Comparison of ENCODE assay signal across 7 cellular contexts in genomic region chr7:76965731-76966548, GRCh38.
DNase-seq lines count a peak whose midpoint lies in the region; ATAC-seq and TF ChIP-seq lines count a peak whose summit lies in the region.
"Not testable (repeated sequence)": the region's sequence is repeated elsewhere in the genome, so short reads cannot be mapped to it uniquely, and the experiment has no call there.

No MANE protein-coding gene starts in this region.

- not testable (repeated sequence) for TF ChIP-seq POLR2A in body of pancreas (IDR thresholded peaks at IDR 0.05); gastroesophageal sphincter (IDR thresholded peaks at IDR 0.05)

- no CpG with 5 or more reads among the region's 17 CpGs for WGBS in body of pancreas, 2 donors
- no CpG with 5 or more reads among the region's 17 CpGs for WGBS in gastroesophageal sphincter (ENCODE audit: low coverage in 1 of 2), 2 donors
- WGBS in aorta, 2 donors: 90 to 100% methylated on average over 5 to 10 of the region's 17 CpGs

- TF ChIP-seq CTCF in body of pancreas (IDR thresholded peaks at IDR 0.05); gastroesophageal sphincter (IDR thresholded peaks at IDR 0.05); left ventricle myocardium inferior (IDR thresholded peaks at IDR 0.05; ENCODE audit: borderline replicate concordance); left lung (IDR thresholded peaks at IDR 0.05); omental fat pad (IDR thresholded peaks at IDR 0.05): not testable (repeated sequence)

- H3K27me3 ChIP-seq in body of pancreas; gastroesophageal sphincter; left ventricle myocardium inferior (ENCODE audit: low read depth); left lung; aorta (ENCODE audit: control insufficient read depth in 1 of 2, insufficient read depth in 2 of 2, low read length in 1 of 2): not testable (repeated sequence)

- not testable (repeated sequence) for H3K4me3 ChIP-seq in body of pancreas; gastroesophageal sphincter; left ventricle myocardium inferior; left lung; aorta (ENCODE audit: low read length in 2 of 2)

- H3K4me1 ChIP-seq in body of pancreas: peaks cover 12% of the 10 kb centered on the region
- H3K4me1 ChIP-seq in gastroesophageal sphincter; left ventricle myocardium inferior; left lung; aorta (ENCODE audit: control insufficient read depth in 1 of 2, insufficient read depth in 2 of 2, low read length in 2 of 2): not testable (repeated sequence)

- H3K36me3 ChIP-seq in body of pancreas (replicated peaks in 1 of 2; ENCODE audit: insufficient read depth in 1 of 2, low read depth in 2 of 2); gastroesophageal sphincter; left ventricle myocardium inferior; left lung; aorta (ENCODE audit: control insufficient read depth in 1 of 2, insufficient read depth in 2 of 2, low read length in 1 of 2): not testable (repeated sequence)

- not testable (repeated sequence) for H3K9me3 ChIP-seq in body of pancreas; gastroesophageal sphincter; left ventricle myocardium inferior (replicated peaks); left lung; aorta (ENCODE audit: control insufficient read depth, low read length)

- peak; percentile 8 for DNase-seq in HT-29 (ENCODE audit: low spot score)
- DNase-seq in body of pancreas: peak in 1 of 4 donors; percentile 86
- DNase-seq in left ventricle myocardium inferior: peak; percentile 17
- not testable (repeated sequence) for DNase-seq in left lung; omental fat pad (ENCODE audit: low spot score); aorta

- H3K27ac ChIP-seq in body of pancreas; gastroesophageal sphincter; left ventricle myocardium inferior (replicated peaks); left lung; aorta (ENCODE audit: low read depth in 1 of 2, low read length in 2 of 2): not testable (repeated sequence)

- ATAC-seq in body of pancreas: peak; percentile 89
- ATAC-seq in gastroesophageal sphincter: peak; percentile 62
- peak; percentile 89 for ATAC-seq in left lung
- peak; percentile 88 for ATAC-seq in omental fat pad (ENCODE audit: low FRiP score)
- ATAC-seq in aorta (ENCODE audit: low FRiP score): peak; percentile 21

- not testable (repeated sequence) for TF ChIP-seq EP300 in gastroesophageal sphincter (IDR thresholded peaks at IDR 0.05)

- intact Hi-C loops in body of pancreas (cut with DNase I); left ventricle myocardium inferior (cut with micrococcal nuclease); left lung (cut with DNase I); aorta (cut with DNase I): not testable (repeated sequence)

Comparison
In these comparisons a context has a peak if more than half of its experiments do, and no peak if none do; other contexts are left out.
1. ATAC-seq: peak in every context shown above with its lines; median percentile 89 in body of pancreas; 89 in left lung; 88 in omental fat pad; 62 in gastroesophageal sphincter; 21 in aorta.